Comparison of ENCODE assay signal across 1 cellular context in the genomic region with DNA sequence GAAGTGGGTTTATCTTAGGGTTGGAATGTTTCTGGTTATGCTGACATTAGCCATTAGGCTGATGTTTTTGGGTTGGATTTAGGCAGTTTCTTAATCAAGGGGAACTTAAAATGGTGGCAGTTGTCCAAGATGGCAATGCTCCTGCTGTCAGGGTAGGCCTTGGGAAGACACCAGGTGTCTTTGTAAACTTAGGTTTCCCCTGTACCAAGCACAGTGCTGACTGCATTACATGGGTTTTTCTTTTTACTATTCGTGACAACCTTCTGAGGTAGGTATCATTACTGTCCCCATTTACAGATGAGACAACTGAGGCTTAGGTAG.
TF ChIP-seq lines count a peak whose summit lies in the region.

No MANE protein-coding gene starts in this region.

TF ChIP-seq in GM23338, 12 proteins besides CTCF, POLR2A, EP300 and RAD21 (continued from another document):
- TF ChIP-seq, protein P1, sequence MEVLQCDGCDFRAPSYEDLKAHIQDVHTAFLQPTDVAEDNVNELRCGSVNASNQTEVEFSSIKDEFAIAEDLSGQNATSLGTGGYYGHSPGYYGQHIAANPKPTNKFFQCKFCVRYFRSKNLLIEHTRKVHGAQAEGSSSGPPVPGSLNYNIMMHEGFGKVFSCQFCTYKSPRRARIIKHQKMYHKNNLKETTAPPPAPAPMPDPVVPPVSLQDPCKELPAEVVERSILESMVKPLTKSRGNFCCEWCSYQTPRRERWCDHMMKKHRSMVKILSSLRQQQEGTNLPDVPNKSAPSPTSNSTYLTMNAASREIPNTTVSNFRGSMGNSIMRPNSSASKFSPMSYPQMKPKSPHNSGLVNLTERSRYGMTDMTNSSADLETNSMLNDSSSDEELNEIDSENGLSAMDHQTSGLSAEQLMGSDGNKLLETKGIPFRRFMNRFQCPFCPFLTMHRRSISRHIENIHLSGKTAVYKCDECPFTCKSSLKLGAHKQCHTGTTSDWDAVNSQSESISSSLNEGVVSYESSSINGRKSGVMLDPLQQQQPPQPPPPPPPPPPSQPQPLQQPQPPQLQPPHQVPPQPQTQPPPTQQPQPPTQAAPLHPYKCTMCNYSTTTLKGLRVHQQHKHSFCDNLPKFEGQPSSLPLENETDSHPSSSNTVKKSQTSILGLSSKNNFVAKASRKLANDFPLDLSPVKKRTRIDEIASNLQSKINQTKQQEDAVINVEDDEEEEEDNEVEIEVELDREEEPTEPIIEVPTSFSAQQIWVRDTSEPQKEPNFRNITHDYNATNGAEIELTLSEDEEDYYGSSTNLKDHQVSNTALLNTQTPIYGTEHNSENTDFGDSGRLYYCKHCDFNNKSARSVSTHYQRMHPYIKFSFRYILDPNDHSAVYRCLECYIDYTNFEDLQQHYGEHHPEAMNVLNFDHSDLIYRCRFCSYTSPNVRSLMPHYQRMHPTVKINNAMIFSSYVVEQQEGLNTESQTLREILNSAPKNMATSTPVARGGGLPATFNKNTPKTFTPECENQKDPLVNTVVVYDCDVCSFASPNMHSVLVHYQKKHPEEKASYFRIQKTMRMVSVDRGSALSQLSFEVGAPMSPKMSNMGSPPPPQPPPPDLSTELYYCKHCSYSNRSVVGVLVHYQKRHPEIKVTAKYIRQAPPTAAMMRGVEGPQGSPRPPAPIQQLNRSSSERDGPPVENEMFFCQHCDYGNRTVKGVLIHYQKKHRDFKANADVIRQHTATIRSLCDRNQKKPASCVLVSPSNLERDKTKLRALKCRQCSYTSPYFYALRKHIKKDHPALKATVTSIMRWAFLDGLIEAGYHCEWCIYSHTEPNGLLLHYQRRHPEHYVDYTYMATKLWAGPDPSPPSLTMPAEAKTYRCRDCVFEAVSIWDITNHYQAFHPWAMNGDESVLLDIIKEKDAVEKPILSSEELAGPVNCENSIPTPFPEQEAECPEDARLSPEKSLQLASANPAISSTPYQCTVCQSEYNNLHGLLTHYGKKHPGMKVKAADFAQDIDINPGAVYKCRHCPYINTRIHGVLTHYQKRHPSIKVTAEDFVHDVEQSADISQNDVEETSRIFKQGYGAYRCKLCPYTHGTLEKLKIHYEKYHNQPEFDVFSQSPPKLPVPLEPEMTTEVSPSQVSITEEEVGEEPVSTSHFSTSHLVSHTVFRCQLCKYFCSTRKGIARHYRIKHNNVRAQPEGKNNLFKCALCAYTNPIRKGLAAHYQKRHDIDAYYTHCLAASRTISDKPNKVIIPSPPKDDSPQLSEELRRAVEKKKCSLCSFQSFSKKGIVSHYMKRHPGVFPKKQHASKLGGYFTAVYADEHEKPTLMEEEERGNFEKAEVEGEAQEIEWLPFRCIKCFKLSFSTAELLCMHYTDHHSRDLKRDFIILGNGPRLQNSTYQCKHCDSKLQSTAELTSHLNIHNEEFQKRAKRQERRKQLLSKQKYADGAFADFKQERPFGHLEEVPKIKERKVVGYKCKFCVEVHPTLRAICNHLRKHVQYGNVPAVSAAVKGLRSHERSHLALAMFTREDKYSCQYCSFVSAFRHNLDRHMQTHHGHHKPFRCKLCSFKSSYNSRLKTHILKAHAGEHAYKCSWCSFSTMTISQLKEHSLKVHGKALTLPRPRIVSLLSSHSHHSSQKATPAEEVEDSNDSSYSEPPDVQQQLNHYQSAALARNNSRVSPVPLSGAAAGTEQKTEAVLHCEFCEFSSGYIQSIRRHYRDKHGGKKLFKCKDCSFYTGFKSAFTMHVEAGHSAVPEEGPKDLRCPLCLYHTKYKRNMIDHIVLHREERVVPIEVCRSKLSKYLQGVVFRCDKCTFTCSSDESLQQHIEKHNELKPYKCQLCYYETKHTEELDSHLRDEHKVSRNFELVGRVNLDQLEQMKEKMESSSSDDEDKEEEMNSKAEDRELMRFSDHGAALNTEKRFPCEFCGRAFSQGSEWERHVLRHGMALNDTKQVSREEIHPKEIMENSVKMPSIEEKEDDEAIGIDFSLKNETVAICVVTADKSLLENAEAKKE (CRISPR knock-in tag; IDR thresholded peaks at IDR 0.05): no peak
- no peak for TF ChIP-seq NANOG (IDR thresholded peaks at IDR 0.05; ENCODE audit: borderline replicate concordance)
- no peak for TF ChIP-seq ZNF331 (CRISPR knock-in tag; IDR thresholded peaks at IDR 0.05; ENCODE audit: low read depth)
- TF ChIP-seq, protein P2, sequence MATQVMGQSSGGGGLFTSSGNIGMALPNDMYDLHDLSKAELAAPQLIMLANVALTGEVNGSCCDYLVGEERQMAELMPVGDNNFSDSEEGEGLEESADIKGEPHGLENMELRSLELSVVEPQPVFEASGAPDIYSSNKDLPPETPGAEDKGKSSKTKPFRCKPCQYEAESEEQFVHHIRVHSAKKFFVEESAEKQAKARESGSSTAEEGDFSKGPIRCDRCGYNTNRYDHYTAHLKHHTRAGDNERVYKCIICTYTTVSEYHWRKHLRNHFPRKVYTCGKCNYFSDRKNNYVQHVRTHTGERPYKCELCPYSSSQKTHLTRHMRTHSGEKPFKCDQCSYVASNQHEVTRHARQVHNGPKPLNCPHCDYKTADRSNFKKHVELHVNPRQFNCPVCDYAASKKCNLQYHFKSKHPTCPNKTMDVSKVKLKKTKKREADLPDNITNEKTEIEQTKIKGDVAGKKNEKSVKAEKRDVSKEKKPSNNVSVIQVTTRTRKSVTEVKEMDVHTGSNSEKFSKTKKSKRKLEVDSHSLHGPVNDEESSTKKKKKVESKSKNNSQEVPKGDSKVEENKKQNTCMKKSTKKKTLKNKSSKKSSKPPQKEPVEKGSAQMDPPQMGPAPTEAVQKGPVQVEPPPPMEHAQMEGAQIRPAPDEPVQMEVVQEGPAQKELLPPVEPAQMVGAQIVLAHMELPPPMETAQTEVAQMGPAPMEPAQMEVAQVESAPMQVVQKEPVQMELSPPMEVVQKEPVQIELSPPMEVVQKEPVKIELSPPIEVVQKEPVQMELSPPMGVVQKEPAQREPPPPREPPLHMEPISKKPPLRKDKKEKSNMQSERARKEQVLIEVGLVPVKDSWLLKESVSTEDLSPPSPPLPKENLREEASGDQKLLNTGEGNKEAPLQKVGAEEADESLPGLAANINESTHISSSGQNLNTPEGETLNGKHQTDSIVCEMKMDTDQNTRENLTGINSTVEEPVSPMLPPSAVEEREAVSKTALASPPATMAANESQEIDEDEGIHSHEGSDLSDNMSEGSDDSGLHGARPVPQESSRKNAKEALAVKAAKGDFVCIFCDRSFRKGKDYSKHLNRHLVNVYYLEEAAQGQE (IDR thresholded peaks at IDR 0.05; ENCODE audit: unreplicated experiment): no peak
- TF ChIP-seq POLR2AphosphoS5 (IDR thresholded peaks at IDR 0.05; ENCODE audit: low read depth): no peak
- TF ChIP-seq EZH2 (IDR thresholded peaks at IDR 0.05; ENCODE audit: low read depth, unreplicated experiment): no peak
